ENCODE assay signal across 6 cellular contexts in the genomic region with DNA sequence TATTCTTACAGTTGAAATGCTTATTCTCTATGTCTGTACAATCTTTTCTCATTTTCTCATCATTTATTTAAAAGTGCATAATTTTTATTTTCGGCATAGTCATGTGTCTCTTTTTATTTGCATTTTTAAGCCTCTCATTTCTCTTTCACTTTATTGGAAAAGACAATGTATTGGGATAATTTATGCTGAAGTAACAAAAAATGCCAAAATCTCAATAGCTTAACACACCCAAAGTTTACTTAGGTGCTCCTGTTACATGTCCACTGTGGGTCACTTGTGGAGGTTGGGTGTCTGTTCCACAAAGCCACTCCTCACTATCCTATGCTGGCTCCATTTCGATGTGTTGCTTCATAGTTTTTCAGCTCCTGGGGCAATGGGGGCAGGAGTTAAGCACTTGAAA.
"Had no signal": no experiment of that assay in that cellular context is flagged by ENCODE, and none has a peak within 500 bp of the region (broad histone marks: within the 10 kb centered on the region; RNA-seq: fewer than 3 reads in every experiment).

No MANE protein-coding gene starts in this region.

- DNase-seq: Karpas-422, KBM-7, KG1 had no signal

- FAIRE-seq: HTR-8/SVneo had no signal

- H3K4me2 ChIP-seq: KMS-11 had no signal

- H3K27ac ChIP-seq: HL-60, KMS-11 had no signal

- H3K9ac ChIP-seq: KMS-11 had no signal
